In the genomic region with DNA sequence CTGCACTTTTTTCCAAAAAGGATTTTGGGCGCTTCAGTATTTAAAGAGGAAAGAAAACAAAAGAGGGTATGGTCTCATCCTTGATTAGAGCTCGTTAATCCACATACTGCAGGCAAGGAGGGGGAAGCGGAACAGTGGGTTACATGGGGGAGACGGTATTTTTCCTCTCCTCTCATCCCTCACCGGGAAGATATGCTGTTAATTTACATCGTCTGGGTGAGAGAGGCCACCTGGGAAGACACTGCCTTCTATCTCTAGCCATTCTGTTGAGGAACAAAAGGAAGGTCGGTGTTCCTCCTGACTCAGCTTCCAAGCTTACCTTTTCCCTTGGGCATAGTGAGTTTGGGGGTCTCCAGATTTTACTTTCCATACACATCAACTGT, we compare ENCODE assay signal across 20 cellular contexts.
"Had no signal": no experiment of that assay in that cellular context is flagged by ENCODE, and none has a peak within 500 bp of the region (broad histone marks: within the 10 kb centered on the region; RNA-seq: fewer than 3 reads in every experiment).

No MANE protein-coding gene starts in this region.

- H3K4me1 Mint-ChIP-seq: activated naive CD4-positive, alpha-beta T cell treated with anti-CD3 and anti-CD28 coated beads, Interleukin-2, amount 50 U/mL, for 24 hours had no signal

- H3K4me1 ChIP-seq: foreskin keratinocyte, right lobe of liver had no signal

- H3K27ac Mint-ChIP-seq: activated CD4-positive, alpha-beta memory T cell treated with anti-CD3 and anti-CD28 coated beads for 36 hours; activated naive CD4-positive, alpha-beta T cell treated with anti-CD3 and anti-CD28 coated beads, Interleukin-2, amount 50 U/mL, for 24 hours; activated T-cell treated with anti-CD3 and anti-CD28 coated beads, Interleukin-2, amount 50 U/mL, for 72 hours; stimulated activated memory B cell treated with anti-CD40 and anti-IgM and Interleukin-4, amounts not matched to agents 10 μg/mL and 1 μg/mL and 100 μg/mL, for 72 hours; T-helper 2 cell treated with Interferon-gamma antibody and Interleukin-4, amounts not matched to agents 5 μg/mL and 100 μg/mL, for 36 hours had no signal

- H3K36me3 Mint-ChIP-seq: activated naive CD4-positive, alpha-beta T cell treated with anti-CD3 and anti-CD28 coated beads, Interleukin-2, amount 50 U/mL, for 24 hours had no signal

- H3K36me3 ChIP-seq: cardiac muscle cell had no signal

- H3K27ac ChIP-seq: cardiac muscle cell, epithelial cell of prostate, foreskin keratinocyte, right lobe of liver, spleen, upper lobe of right lung had no signal

- ATAC-seq: activated T-cell treated with anti-CD3 and anti-CD28 coated beads, Interleukin-2, amount 50 U/mL, for 72 hours; foreskin keratinocyte; left lobe of liver; mucosa of descending colon; naive thymus-derived CD4-positive, alpha-beta T cell; pancreas; right lobe of liver; stimulated activated memory B cell treated with anti-CD40 and anti-IgM and Interleukin-4, amounts not matched to agents 10 μg/mL and 1 μg/mL and 100 μg/mL, for 72 hours; upper lobe of right lung had no signal

- H3K9me3 Mint-ChIP-seq: activated CD4-positive, alpha-beta memory T cell treated with anti-CD3 and anti-CD28 coated beads for 36 hours; activated naive CD4-positive, alpha-beta T cell treated with anti-CD3 and anti-CD28 coated beads, Interleukin-2, amount 50 U/mL, for 24 hours; activated T-cell treated with anti-CD3 and anti-CD28 coated beads, Interleukin-2, amount 50 U/mL, for 72 hours; naive thymus-derived CD4-positive, alpha-beta T cell; stimulated activated memory B cell treated with anti-CD40 and anti-IgM and Interleukin-4, amounts not matched to agents 10 μg/mL and 1 μg/mL and 100 μg/mL, for 72 hours; T-helper 2 cell treated with Interferon-gamma antibody and Interleukin-4, amounts not matched to agents 5 μg/mL and 100 μg/mL, for 36 hours had no signal

- DNase-seq: activated CD4-positive, alpha-beta memory T cell treated with anti-CD3 and anti-CD28 coated beads for 36 hours; activated CD4-positive, alpha-beta T cell treated with anti-CD3 and anti-CD28 coated beads for 4 hours; activated effector memory CD4-positive, alpha-beta T cell treated with anti-CD3 and anti-CD28 coated beads, Interleukin-2, amount 50 U/mL, for 16 hours; activated T-cell treated with anti-CD3 and anti-CD28 coated beads, Interleukin-2, amount 50 U/mL, for 72 hours; foreskin keratinocyte; hypothalamus; mucosa of descending colon; naive thymus-derived CD4-positive, alpha-beta T cell; right lobe of liver; SK-N-SH; spleen; stimulated activated CD4-positive, alpha-beta T cell treated with anti-CD3 and anti-CD28 coated beads, Interleukin-4, amount 100 ng/mL, for 4 hours; upper lobe of right lung had no signal

- H3K4me3 Mint-ChIP-seq: activated CD4-positive, alpha-beta memory T cell treated with anti-CD3 and anti-CD28 coated beads for 36 hours; activated naive CD4-positive, alpha-beta T cell treated with anti-CD3 and anti-CD28 coated beads, Interleukin-2, amount 50 U/mL, for 24 hours; activated T-cell treated with anti-CD3 and anti-CD28 coated beads, Interleukin-2, amount 50 U/mL, for 72 hours; naive thymus-derived CD4-positive, alpha-beta T cell; stimulated activated memory B cell treated with anti-CD40 and anti-IgM and Interleukin-4, amounts not matched to agents 10 μg/mL and 1 μg/mL and 100 μg/mL, for 72 hours; T-helper 2 cell treated with Interferon-gamma antibody and Interleukin-4, amounts not matched to agents 5 μg/mL and 100 μg/mL, for 36 hours had no signal

- H3K27me3 ChIP-seq: foreskin keratinocyte, pancreas, right lobe of liver, upper lobe of right lung had no signal

- H3K9me3 ChIP-seq: mucosa of descending colon, pancreas, right lobe of liver, SK-N-SH, spleen, upper lobe of right lung had no signal

- H3K4me3 ChIP-seq: cardiac muscle cell, mucosa of descending colon, pancreas, right lobe of liver, spleen, upper lobe of right lung had no signal
